In genomic region chr7:80244206-80244956, GRCh38 we compare ENCODE assay signal across 16 cellular contexts.
DNase-seq lines count a peak whose midpoint lies in the region; ATAC-seq and TF ChIP-seq lines count a peak whose summit lies in the region.
"Had no signal": no experiment of that assay in that cellular context is flagged by ENCODE, and none has a peak within 500 bp of the region (broad histone marks: within the 10 kb centered on the region; RNA-seq: fewer than 3 reads in every experiment).

No MANE protein-coding gene starts in this region.

- no peak overlapping the region for H3K4me3 ChIP-seq in mammary epithelial cell (replicated peaks in 1 of 3; ENCODE audit: insufficient read depth in 1 of 3, low read depth in 2 of 3, low read length in 3 of 3)
- H3K4me3 ChIP-seq in hepatocyte = no peak overlapping the region
- H3K4me3 ChIP-seq: adrenal gland, BLaER1, colonic mucosa, K562, SJCRH30 had no signal

- dilution Hi-C loops in mammary epithelial cell (cut with HindIII; ENCODE audit: low sequenced_read_pairs) = no loop called here

- WGBS in mammary epithelial cell (ENCODE audit: low coverage, missing lambda C conversion rate) = 64% methylated on average over 4 of the region's 4 CpGs
- 75% methylated on average over 4 of the region's 4 CpGs for WGBS in hepatocyte (ENCODE audit: low lambda C conversion rate, missing lambda C conversion rate)

- in situ Hi-C loops in mammary epithelial cell (cut with MboI; ENCODE audit: low sequenced_read_pairs in 2 of 2) = no loop called here

- ATAC-seq in left cardiac atrium (peak; percentile 85 to 93), sciatic nerve (peak; percentile 88), GM18511 (IDR thresholded peaks at IDR 0.05; ENCODE audit: unreplicated experiment) (no peak)
- ATAC-seq: K562, left colon had no signal

- H3K9me3 ChIP-seq in mammary epithelial cell (replicated peaks; ENCODE audit: insufficient read depth, low read length) = no peaks in the 10 kb centered on the region
- H3K9me3 ChIP-seq in hepatocyte (ENCODE audit: low read depth) = no peaks in the 10 kb centered on the region
- H3K9me3 ChIP-seq: adrenal gland, BLaER1, colonic mucosa, SJCRH30 had no signal

- H3K4me2 ChIP-seq in mammary epithelial cell (ENCODE audit: insufficient read depth, low read depth, low read length) (no peak overlapping the region), hepatocyte (no peak overlapping the region)
- H3K4me2 ChIP-seq: BLaER1 had no signal

- no TSS peak for BruUV-seq in mammary epithelial cell (replicated peaks; lab: Mats Ljungman, UMichigan)

- peak; percentile 23 for DNase-seq in NCI-H446 treated with DMSO at 0.1 percent for 48 hours (lab: John Stamatoyannopoulos, UW)
- DNase-seq in mammary epithelial cell = no peak
- DNase-seq in left cardiac atrium = no peak
- DNase-seq in sciatic nerve (ENCODE audit: low spot score) = no peak
- no peak for DNase-seq in NCI-H524 treated with DMSO at 0.1 percent for 48 hours (lab: John Stamatoyannopoulos, UW)
- no peak for DNase-seq in hepatocyte (ENCODE audit: low spot score)
- DNase-seq: colonic mucosa; left colon; NCI-H1048; NCI-H2081 treated with DMSO at 0.1 percent for 48 hours; stimulated activated CD4-positive, alpha-beta T cell treated with anti-CD3 and anti-CD28 coated beads, Interleukin-1b, Interleukin-23, amount 100 ng/mL, for 48 hours had no signal

- H3K36me3 ChIP-seq in mammary epithelial cell (ENCODE audit: insufficient read depth, low read length) (no peaks in the 10 kb centered on the region), hepatocyte (replicated peaks; ENCODE audit: insufficient read depth, low read depth) (no peaks in the 10 kb centered on the region)
- H3K36me3 ChIP-seq: adrenal gland, BLaER1, colonic mucosa, SJCRH30 had no signal

- no peaks in the 10 kb centered on the region for H3K27me3 ChIP-seq in mammary epithelial cell (ENCODE audit: insufficient read depth, low read length)
- H3K27me3 ChIP-seq in hepatocyte = no peaks in the 10 kb centered on the region
- H3K27me3 ChIP-seq: adrenal gland, BLaER1, colonic mucosa, SJCRH30 had no signal

- H3K27ac ChIP-seq in mammary epithelial cell (ENCODE audit: insufficient read depth, low read depth, low read length) (no peak overlapping the region), hepatocyte (no peak overlapping the region)
- H3K27ac ChIP-seq: adrenal gland, BLaER1, colonic mucosa, SJCRH30 had no signal

- H4K20me1 ChIP-seq in mammary epithelial cell (ENCODE audit: insufficient read depth, low read length) (no peaks in the 10 kb centered on the region), hepatocyte (ENCODE audit: insufficient read depth, poor library complexity, severe bottlenecking) (no peaks in the 10 kb centered on the region)
- H4K20me1 ChIP-seq: BLaER1 had no signal

- CTCF ChIA-PET in mammary epithelial cell (lab: Charles Lee; ENCODE audit: low non-redundant PET) = interaction anchor here (0.6 kb wide), 1 partner anchor 378 kb away, joined by 17 read pairs; no protein-coding TSS in a partner anchor

- intact Hi-C loops in mammary epithelial cell (cut with micrococcal nuclease) = no loop called here
- intact Hi-C loops in left cardiac atrium (cut with DNase I) = no loop called here
- intact Hi-C loops in sciatic nerve (cut with DNase I) = no loop called here

- no peaks in the 10 kb centered on the region for H3K79me2 ChIP-seq in mammary epithelial cell (ENCODE audit: insufficient read depth, low read length)
- no peaks in the 10 kb centered on the region for H3K79me2 ChIP-seq in hepatocyte

- H3K9me2 ChIP-seq in hepatocyte (replicated peaks; ENCODE audit: insufficient read depth) = no peaks in the 10 kb centered on the region

- TF ChIP-seq CTCF in mammary epithelial cell (conservative IDR thresholded peaks at IDR 0.05 in 1 of 2, IDR thresholded peaks at IDR 0.05 in 1 of 2; ENCODE audit: extremely low read depth in 1 of 2, insufficient read depth in 1 of 2, low read depth in 1 of 2, low read length in 2 of 2) (no peak), hepatocyte (IDR thresholded peaks at IDR 0.05; ENCODE audit: poor library complexity) (no peak)

- H3K4me1 ChIP-seq in mammary epithelial cell (ENCODE audit: insufficient read depth, low read length) = no peaks in the 10 kb centered on the region
- H3K4me1 ChIP-seq in hepatocyte (ENCODE audit: insufficient read depth) = no peaks in the 10 kb centered on the region
- H3K4me1 ChIP-seq: adrenal gland, BLaER1, colonic mucosa, SJCRH30 had no signal

- peak overlapping the region; percentile 17 for H2AFZ ChIP-seq in mammary epithelial cell (ENCODE audit: low read depth, low read length)
- H2AFZ ChIP-seq in hepatocyte = no peak overlapping the region

- no peak overlapping the region for H3K9ac ChIP-seq in mammary epithelial cell (ENCODE audit: insufficient read depth, low read length)
- H3K9ac ChIP-seq: BLaER1 had no signal
